In the genomic region with DNA sequence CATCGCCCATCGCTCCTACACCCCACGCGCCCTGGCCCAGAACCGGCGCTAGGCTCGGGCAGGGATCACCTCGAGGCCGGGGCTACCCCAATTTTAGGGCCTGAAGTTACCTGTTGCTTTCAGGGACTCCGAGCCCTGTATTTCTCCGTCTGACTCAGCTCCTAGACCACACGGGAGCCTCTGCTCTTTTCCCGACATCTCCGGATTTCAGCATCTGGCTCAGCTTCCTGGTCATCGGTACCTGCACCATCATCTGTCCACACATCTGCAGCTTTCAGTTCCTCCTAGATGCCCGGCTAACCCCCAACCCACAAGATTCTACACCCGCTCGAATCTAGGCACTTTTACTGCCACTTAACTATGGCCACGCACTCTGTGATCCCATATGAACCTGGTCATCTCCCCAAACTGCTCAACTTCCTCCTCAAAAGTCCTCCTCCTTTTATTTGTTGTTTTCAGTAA, we compare ENCODE assay signal across 1 cellular context.
TF ChIP-seq lines count a peak whose summit lies in the region.

No MANE protein-coding gene starts in this region.

TF ChIP-seq in SK-N-SH, 30 proteins besides CTCF, POLR2A, EP300 and RAD21 (continued from another document):
- TF ChIP-seq, protein P1, sequence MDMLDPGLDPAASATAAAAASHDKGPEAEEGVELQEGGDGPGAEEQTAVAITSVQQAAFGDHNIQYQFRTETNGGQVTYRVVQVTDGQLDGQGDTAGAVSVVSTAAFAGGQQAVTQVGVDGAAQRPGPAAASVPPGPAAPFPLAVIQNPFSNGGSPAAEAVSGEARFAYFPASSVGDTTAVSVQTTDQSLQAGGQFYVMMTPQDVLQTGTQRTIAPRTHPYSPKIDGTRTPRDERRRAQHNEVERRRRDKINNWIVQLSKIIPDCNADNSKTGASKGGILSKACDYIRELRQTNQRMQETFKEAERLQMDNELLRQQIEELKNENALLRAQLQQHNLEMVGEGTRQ (IDR thresholded peaks at IDR 0.05; ENCODE audit: borderline replicate concordance, low read depth, low read length), result no peak
- TF ChIP-seq FOXM1 (IDR thresholded peaks at IDR 0.05; ENCODE audit: low read depth) (no peak), YY1 (IDR thresholded peaks at IDR 0.05; ENCODE audit: low read depth) (no peak), RCOR1 (IDR thresholded peaks at IDR 0.05; ENCODE audit: low read length) (no peak), RXRA (IDR thresholded peaks at IDR 0.05; ENCODE audit: borderline replicate concordance, low read depth) (no peak), REST (IDR thresholded peaks at IDR 0.05; ENCODE audit: low read depth, low read length) (no peak), GATA2 (CRISPR knock-in tag; IDR thresholded peaks at IDR 0.05) (no peak)
- TF ChIP-seq, protein P2, sequence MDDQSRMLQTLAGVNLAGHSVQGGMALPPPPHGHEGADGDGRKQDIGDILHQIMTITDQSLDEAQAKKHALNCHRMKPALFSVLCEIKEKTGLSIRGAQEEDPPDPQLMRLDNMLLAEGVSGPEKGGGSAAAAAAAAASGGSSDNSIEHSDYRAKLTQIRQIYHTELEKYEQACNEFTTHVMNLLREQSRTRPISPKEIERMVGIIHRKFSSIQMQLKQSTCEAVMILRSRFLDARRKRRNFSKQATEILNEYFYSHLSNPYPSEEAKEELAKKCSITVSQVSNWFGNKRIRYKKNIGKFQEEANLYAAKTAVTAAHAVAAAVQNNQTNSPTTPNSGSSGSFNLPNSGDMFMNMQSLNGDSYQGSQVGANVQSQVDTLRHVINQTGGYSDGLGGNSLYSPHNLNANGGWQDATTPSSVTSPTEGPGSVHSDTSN (IDR thresholded peaks at IDR 0.05), result no peak
